Comparison of ENCODE assay signal across 19 cellular contexts in the genomic region with DNA sequence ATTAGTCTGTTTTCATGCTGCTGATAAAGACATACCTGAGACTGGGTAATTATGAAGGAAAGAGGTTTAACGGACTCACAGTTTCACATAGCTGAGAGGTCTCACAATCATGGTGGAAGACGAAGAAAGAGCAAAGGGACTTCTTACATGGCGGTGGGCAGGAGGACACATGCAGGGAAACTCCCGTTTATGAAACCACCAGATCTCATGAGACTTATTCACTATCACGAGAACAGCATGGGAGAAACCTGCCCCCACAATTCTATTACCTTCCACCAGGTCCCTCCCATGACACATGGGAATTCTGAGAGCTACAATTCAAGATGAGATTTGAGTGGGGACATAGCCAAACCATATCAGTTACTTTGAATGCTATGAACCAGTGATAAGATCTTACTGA. TPM values are rescaled to one million over a fixed set of nuclear protein-coding genes. Genes with fewer than 3 reads are reported as not detected.
A peak's percentile ranks its signal among the peaks of the same experiment; 100 is the strongest.
DNase-seq lines count a peak whose midpoint lies in the region; ATAC-seq and TF ChIP-seq lines count a peak whose summit lies in the region.
"Had no signal": no experiment of that assay in that cellular context is flagged by ENCODE, and none has a peak within 500 bp of the region (broad histone marks: within the 10 kb centered on the region; RNA-seq: fewer than 3 reads in every experiment).

No MANE protein-coding gene starts in this region.

- no peak for ATAC-seq in heart left ventricle
- ATAC-seq in Right ventricle myocardium superior (ENCODE audit: poor library complexity): no peak
- no peak for ATAC-seq in RWPE2 (ENCODE audit: low read depth)
- no peak for ATAC-seq in HG03280 (IDR thresholded peaks at IDR 0.05; ENCODE audit: unreplicated experiment)
- ATAC-seq: CD8-positive, alpha-beta T cell had no signal

- H3K4me3 Mint-ChIP-seq in progenitor cell of endocrine pancreas (ENCODE audit: low read depth): peak overlapping the region; percentile 25
- no peak overlapping the region for H3K4me3 Mint-ChIP-seq in activated naive CD4-positive, alpha-beta T cell treated with anti-CD3 and anti-CD28 coated beads for 36 hours
- H3K4me3 Mint-ChIP-seq: CD14-positive monocyte; CD8-positive, alpha-beta T cell had no signal

- CTCF ChIA-PET in activated naive CD4-positive, alpha-beta T cell treated with anti-CD3 and anti-CD28 coated beads for 36 hours (lab: Charles Lee): interaction anchor here (1.0 to 1.3 kb wide), 4 partner anchors 13 to 73 kb away, joined by 3 to 4 read pairs (median 4); no protein-coding TSS in a partner anchor

- peak overlapping the region in 8 of 12 donors; percentile 51 to 88 (median 78) for H3K27ac ChIP-seq in heart left ventricle
- no peak overlapping the region for H3K27ac ChIP-seq in RWPE2 (ENCODE audit: poor library complexity, severe bottlenecking)
- H3K27ac ChIP-seq in colonic mucosa: no peak overlapping the region
- H3K27ac ChIP-seq: 22Rv1 had no signal

- no peak for TF ChIP-seq POLR2A in heart left ventricle (IDR thresholded peaks at IDR 0.05)

- peaks cover 3% of the 10 kb centered on the region for H3K36me3 Mint-ChIP-seq in progenitor cell of endocrine pancreas (ENCODE audit: insufficient read depth)
- H3K36me3 Mint-ChIP-seq in activated naive CD4-positive, alpha-beta T cell treated with anti-CD3 and anti-CD28 coated beads for 36 hours (ENCODE audit: low read depth): no peaks in the 10 kb centered on the region
- H3K36me3 Mint-ChIP-seq: CD14-positive monocyte; CD8-positive, alpha-beta T cell had no signal

- no peak overlapping the region for H3K9ac ChIP-seq in colonic mucosa (ENCODE audit: low read depth in 2 of 2, low read length in 2 of 2)

- H3K4me3 ChIP-seq in heart left ventricle: no peak overlapping the region
- H3K4me3 ChIP-seq in RWPE2 (ENCODE audit: severe bottlenecking): no peak overlapping the region
- H3K4me3 ChIP-seq in colonic mucosa: no peak overlapping the region
- H3K4me3 ChIP-seq: HAP-1 had no signal

- 76 to 92% (median 84%) methylated on average over 5 of the region's 5 CpGs for WGBS in heart left ventricle, 4 donors

- TF ChIP-seq CTCF in heart left ventricle (IDR thresholded peaks at IDR 0.05) (no peak), RWPE2 (IDR thresholded peaks at IDR 0.05; ENCODE audit: poor library complexity, severe bottlenecking) (no peak), colonic mucosa (IDR thresholded peaks at IDR 0.05) (no peak), progenitor cell of endocrine pancreas (IDR thresholded peaks at IDR 0.05; ENCODE audit: unreplicated experiment) (no peak)

- H3K36me3 ChIP-seq in heart left ventricle: no peaks in the 10 kb centered on the region
- H3K36me3 ChIP-seq in RWPE2 (ENCODE audit: low read depth): no peaks in the 10 kb centered on the region
- H3K36me3 ChIP-seq in colonic mucosa: no peaks in the 10 kb centered on the region
- H3K36me3 ChIP-seq: HAP-1 had no signal

- H3K27me3 ChIP-seq in heart left ventricle (peaks cover 0 to 4% (median 0%) of the 10 kb centered on the region in 9 donors), RWPE2 (ENCODE audit: insufficient read depth, poor library complexity, severe bottlenecking) (no peaks in the 10 kb centered on the region), colonic mucosa (no peaks in the 10 kb centered on the region)

- H3K4me1 Mint-ChIP-seq in progenitor cell of endocrine pancreas (ENCODE audit: low read depth): peaks cover 41% of the 10 kb centered on the region
- H3K4me1 Mint-ChIP-seq in activated naive CD4-positive, alpha-beta T cell treated with anti-CD3 and anti-CD28 coated beads for 36 hours (ENCODE audit: low read depth): no peaks in the 10 kb centered on the region

- no peaks in the 10 kb centered on the region for H3K9me3 Mint-ChIP-seq in progenitor cell of endocrine pancreas (ENCODE audit: low read depth)
- H3K9me3 Mint-ChIP-seq in activated naive CD4-positive, alpha-beta T cell treated with anti-CD3 and anti-CD28 coated beads for 36 hours: no peaks in the 10 kb centered on the region
- H3K9me3 Mint-ChIP-seq: CD8-positive, alpha-beta T cell had no signal

- no peak overlapping the region for H3K27ac Mint-ChIP-seq in progenitor cell of endocrine pancreas
- H3K27ac Mint-ChIP-seq in activated naive CD4-positive, alpha-beta T cell treated with anti-CD3 and anti-CD28 coated beads for 36 hours: no peak overlapping the region
- H3K27ac Mint-ChIP-seq: CD14-positive monocyte; CD8-positive, alpha-beta T cell had no signal

- no peaks in the 10 kb centered on the region for H3K9me3 ChIP-seq in heart left ventricle
- no peaks in the 10 kb centered on the region for H3K9me3 ChIP-seq in RWPE2 (ENCODE audit: severe bottlenecking)
- H3K9me3 ChIP-seq in colonic mucosa: no peaks in the 10 kb centered on the region
- H3K9me3 ChIP-seq: HAP-1 had no signal

- intact Hi-C loops in heart left ventricle (cut with DNase I): loop anchor here in 2 of 10 donors (5.0 kb wide), 1 partner anchor 117 kb away; no protein-coding TSS in a partner anchor
- intact Hi-C loops in Right ventricle myocardium superior (cut with DNase I): no loop called here
- intact Hi-C loops in colonic mucosa (cut with DNase I): no loop called here
- intact Hi-C loops in activated naive CD4-positive, alpha-beta T cell treated with anti-CD3 and anti-CD28 coated beads for 36 hours (cut with micrococcal nuclease): no loop called here

- DNase-seq in heart left ventricle (no peak), Right ventricle myocardium superior (no peak), RWPE2 (ENCODE audit: low spot score) (peak; percentile 2), colonic mucosa (peak; percentile 10), progenitor cell of endocrine pancreas (ENCODE audit: low spot score, unreplicated experiment) (no peak)
- DNase-seq in activated naive CD4-positive, alpha-beta T cell treated with anti-CD3 and anti-CD28 coated beads for 36 hours: no peak
- DNase-seq: COR-L47, DMS153, DND-41, GDM1 had no signal

- H3K27me3 Mint-ChIP-seq in progenitor cell of endocrine pancreas: no peaks in the 10 kb centered on the region
- H3K27me3 Mint-ChIP-seq in activated naive CD4-positive, alpha-beta T cell treated with anti-CD3 and anti-CD28 coated beads for 36 hours (ENCODE audit: low read depth): peaks cover 9% of the 10 kb centered on the region

- H3K4me1 ChIP-seq in heart left ventricle (peaks cover 0 to 64% (median 29%) of the 10 kb centered on the region in 12 donors), RWPE2 (ENCODE audit: insufficient read depth, poor library complexity, severe bottlenecking) (no peaks in the 10 kb centered on the region), colonic mucosa (no peaks in the 10 kb centered on the region)
- H3K4me1 ChIP-seq: HAP-1 had no signal

RNA-seq across cellular contexts. Expression of gene SCTR, which starts 44.1 kb away (rescaled TPM):
- 1 to 10 TPM in 2 of 9 donors, under 1 TPM in 6, not detected in 1; 0.28 to 2.2 (median 0.44) TPM for total RNA-seq in heart left ventricle
- polyA plus RNA-seq in heart left ventricle: under 1 TPM in 1 of 2 donors, not detected in 1; 0.72 TPM
- total RNA-seq in Right ventricle myocardium superior: 0.43 TPM
- total RNA-seq in colonic mucosa: under 1 TPM; 0.25 to 0.27 TPM
- 33.1 and 34.9 TPM in 2 replicates for total RNA-seq in progenitor cell of endocrine pancreas
- total RNA-seq in activated naive CD4-positive, alpha-beta T cell treated with anti-CD3 and anti-CD28 coated beads for 36 hours: not detected
- total RNA-seq: A673; CD8-positive, alpha-beta T cell; H1; HT1080 had no signal
- polyA plus RNA-seq: BJ, CD14-positive monocyte had no signal

RNA-seq across cellular contexts. Expression of gene TMEM37, which starts 48.5 kb away (rescaled TPM):
- total RNA-seq in heart left ventricle (10 to 100 TPM in 2 of 9 donors, 1 to 10 TPM in 6, under 1 TPM in 1; 0.81 to 24.6 (median 1.7) TPM), Right ventricle myocardium superior (2.8 TPM), colonic mucosa (10 to 100 TPM; 24.3 to 52.1 TPM), progenitor cell of endocrine pancreas (17.4 and 18.9 TPM in 2 replicates)
- under 1 TPM; 0.75 to 0.88 TPM for polyA plus RNA-seq in heart left ventricle
- total RNA-seq in activated naive CD4-positive, alpha-beta T cell treated with anti-CD3 and anti-CD28 coated beads for 36 hours: not detected
- total RNA-seq: CD8-positive, alpha-beta T cell had no signal
- polyA plus RNA-seq: CD14-positive monocyte had no signal

Comparison
In these comparisons a context has a peak if more than half of its experiments do, and no peak if none do; other contexts are left out.
1. DNase-seq: peak in RWPE2 (single experiment) and colonic mucosa (single experiment); none in heart left ventricle (0 of 5), Right ventricle myocardium superior (single experiment), progenitor cell of endocrine pancreas (single experiment) and activated naive CD4-positive, alpha-beta T cell treated with anti-CD3 and anti-CD28 coated beads for 36 hours (single experiment).
2. H3K27ac ChIP-seq: peak in heart left ventricle (8 of 12); none in RWPE2 (single experiment) and colonic mucosa (single experiment).
3. RNA of gene SCTR, which starts 44.1 kb away (total RNA-seq): 33.1 to 34.9 TPM in progenitor cell of endocrine pancreas; 0.28 to 2.2 TPM in heart left ventricle, 0.43 TPM in Right ventricle myocardium superior (single experiment), 0.25 to 0.27 TPM in colonic mucosa and not detected in activated naive CD4-positive, alpha-beta T cell treated with anti-CD3 and anti-CD28 coated beads for 36 hours; every median in the first group is over 10 times any median in the second.